In genomic region chr17:83191388-83192160, GRCh38 we compare ENCODE assay signal across 14 cellular contexts.
DNase-seq lines count a peak whose midpoint lies in the region; ATAC-seq and TF ChIP-seq lines count a peak whose summit lies in the region.
"Had no signal": no experiment of that assay in that cellular context is flagged by ENCODE, and none has a peak within 500 bp of the region (broad histone marks: within the 10 kb centered on the region; RNA-seq: fewer than 3 reads in every experiment).

No MANE protein-coding gene starts in this region.

- peak overlapping the region; percentile 69 for H3K9ac ChIP-seq in GM23248

- H3K4me3 ChIP-seq in GM23248 (no peak overlapping the region), psoas muscle (no peak overlapping the region)
- H3K4me3 ChIP-seq: K562, SJSA1 had no signal

- TF ChIP-seq CTCF in psoas muscle (IDR thresholded peaks at IDR 0.05): no peak

- peaks cover 45% of the 10 kb centered on the region for H3F3A ChIP-seq in GM23248 (ENCODE audit: insufficient read depth)

- WGBS in GM23248 (ENCODE audit: low coverage in 1 of 2, low lambda C conversion rate in 2 of 2, missing lambda C conversion rate in 2 of 2), 2 experiments: 96 to 99% methylated on average over 10 to 11 of the region's 11 CpGs
- WGBS in psoas muscle, 3 donors: 69 to 85% (median 70%) methylated on average over 11 of the region's 11 CpGs

- intact Hi-C loops in left ventricle myocardium superior (cut with micrococcal nuclease): no loop called here
- intact Hi-C loops in psoas muscle (cut with DNase I): no loop called here

- H3K4me2 ChIP-seq in GM23248 (ENCODE audit: unreplicated experiment): no peak overlapping the region

- no peaks in the 10 kb centered on the region for H3K79me2 ChIP-seq in GM23248 (ENCODE audit: insufficient read depth)

- DNase-seq in 8988T: peak; percentile 9
- no peak for DNase-seq in GM23248
- peak; percentile 31 for DNase-seq in left ventricle myocardium superior
- peak; percentile 11 to 51 for DNase-seq in psoas muscle
- DNase-seq in GOT3 (lab: John Stamatoyannopoulos, UW): no peak
- no peak for DNase-seq in NCI-H1694 treated with DMSO at 0.1 percent for 48 hours (lab: John Stamatoyannopoulos, UW)
- DNase-seq in nucleus accumbens (lab: John Stamatoyannopoulos, UW): no peak
- DNase-seq: activated gamma-delta T cell treated with Interleukin-2 at 50 U/mL for 16 hours, NCI-H1436, NCI-H748 treated with DMSO at 0.1 percent for 48 hours had no signal

- H3K27me3 ChIP-seq in GM23248 (replicated peaks; ENCODE audit: insufficient read depth) (no peaks in the 10 kb centered on the region), psoas muscle (ENCODE audit: insufficient read depth in 3 of 3, low read length in 2 of 3) (peaks cover 0 to 18% (median 2%) of the 10 kb centered on the region in 3 donors)
- H3K27me3 ChIP-seq: SJSA1 had no signal

- H3K27ac ChIP-seq in GM23248 (peak overlapping the region; percentile 86), psoas muscle (no peak overlapping the region)
- H3K27ac ChIP-seq: C4-2B had no signal

- no peaks in the 10 kb centered on the region for H4K20me1 ChIP-seq in GM23248 (ENCODE audit: insufficient read depth)

- no peaks in the 10 kb centered on the region for H3K36me3 ChIP-seq in GM23248 (ENCODE audit: low read depth)
- no peaks in the 10 kb centered on the region for H3K36me3 ChIP-seq in psoas muscle (ENCODE audit: insufficient read depth in 1 of 2, low read depth in 1 of 2)
- H3K36me3 ChIP-seq: SJSA1 had no signal

- H3K4me1 ChIP-seq in GM23248 (ENCODE audit: insufficient read depth) (peaks cover 57% of the 10 kb centered on the region), psoas muscle (peaks cover 9% of the 10 kb centered on the region)

- ATAC-seq in left ventricle myocardium superior: no peak
- ATAC-seq in psoas muscle: no peak
- ATAC-seq in activated CD4-positive, CD25-positive, alpha-beta regulatory T cell treated with anti-CD3 and anti-CD28 coated beads, Interleukin-2, amount 50 U/mL, for 24 hours: no peak
- ATAC-seq: K562 had no signal

- H2AFZ ChIP-seq in GM23248: no peak overlapping the region

- no peaks in the 10 kb centered on the region for H3K9me2 ChIP-seq in GM23248 (ENCODE audit: insufficient read depth)

- in situ Hi-C loops in GM23248 (cut with MboI): no loop called here

- no peaks in the 10 kb centered on the region for H3K9me3 ChIP-seq in GM23248 (ENCODE audit: low read depth)
- no peaks in the 10 kb centered on the region for H3K9me3 ChIP-seq in psoas muscle

Comparison
In these comparisons a context has a peak if more than half of its experiments do, and no peak if none do; other contexts are left out.
1. DNase-seq: peak in 8988T (single experiment), left ventricle myocardium superior (single experiment) and psoas muscle (2 of 2); none in GM23248 (single experiment), GOT3 (single experiment), NCI-H1694 treated with DMSO at 0.1 percent for 48 hours (single experiment) and nucleus accumbens (0 of 56).